In the genomic region with DNA sequence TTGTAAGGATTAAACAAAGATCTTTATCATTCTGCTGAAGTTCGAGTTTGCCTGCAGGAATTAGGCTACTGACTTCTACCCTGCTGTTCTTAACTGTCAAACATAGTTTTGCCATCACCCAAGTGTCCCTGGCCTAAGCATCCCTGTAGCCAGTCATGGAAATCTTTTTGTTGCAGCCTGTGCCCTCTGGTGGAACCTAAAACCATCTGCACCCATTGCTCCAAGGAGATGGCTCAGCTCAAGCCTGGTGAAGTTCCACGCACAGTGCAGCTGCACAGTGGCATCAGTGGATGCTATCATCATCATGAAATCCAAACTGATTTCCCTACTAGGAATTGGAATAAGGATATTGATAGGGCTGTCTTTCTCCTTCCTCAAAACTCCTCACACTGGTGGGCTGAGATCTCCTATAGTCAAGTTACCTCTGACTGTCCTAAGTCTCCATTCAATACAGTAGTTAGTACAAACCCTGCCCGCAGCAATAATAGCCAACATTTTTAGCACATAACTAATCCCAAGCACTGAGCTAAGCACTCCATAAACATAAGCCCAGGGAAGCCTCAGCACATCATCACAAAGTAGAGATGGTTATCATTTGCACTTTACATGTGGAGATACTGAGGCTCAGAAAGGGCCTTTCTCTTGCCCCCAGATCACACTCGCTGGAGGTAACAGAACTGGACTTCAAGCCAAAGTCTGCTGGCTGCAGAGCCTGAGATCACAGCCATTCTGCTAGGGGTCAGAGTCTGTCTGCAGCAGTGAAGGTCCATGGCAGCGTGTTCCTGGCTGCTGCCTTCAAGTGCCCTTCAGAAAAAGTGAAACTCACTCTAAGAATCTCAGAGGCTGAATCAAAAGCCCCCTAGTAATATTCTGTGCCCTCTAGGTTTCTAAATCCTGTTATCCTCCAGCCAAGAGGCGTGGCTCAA, we compare ENCODE assay signal across 10 cellular contexts.
A peak's percentile ranks its signal among the peaks of the same experiment; 100 is the strongest.
DNase-seq lines count a peak whose midpoint lies in the region; ATAC-seq, FAIRE-seq and TF ChIP-seq lines count a peak whose summit lies in the region.
"Had no signal": no experiment of that assay in that cellular context is flagged by ENCODE, and none has a peak within 500 bp of the region (broad histone marks: within the 10 kb centered on the region; RNA-seq: fewer than 3 reads in every experiment).

No MANE protein-coding gene starts in this region.

- FAIRE-seq in bronchial epithelial cell (lab: Jason Lieb, UNC), result peak; percentile 18

- no peaks in the 10 kb centered on the region for H3K27me3 ChIP-seq in bronchial epithelial cell (ENCODE audit: control insufficient read depth, insufficient read depth, low read length)
- H3K27me3 ChIP-seq in effector memory CD4-positive, alpha-beta T cell (replicated peaks; ENCODE audit: control insufficient read depth, insufficient read depth, low read length, poor library complexity, severe bottlenecking), result no peaks in the 10 kb centered on the region

- no peak overlapping the region for H3K4me3 ChIP-seq in bronchial epithelial cell (ENCODE audit: low read depth, low read length)
- no peak overlapping the region for H3K4me3 ChIP-seq in effector memory CD4-positive, alpha-beta T cell (ENCODE audit: insufficient read depth, low read depth, low read length, poor library complexity, severe bottlenecking)

- H3K27ac ChIP-seq in effector memory CD4-positive, alpha-beta T cell (ENCODE audit: insufficient read depth, low read length, poor library complexity, severe bottlenecking), result no peak overlapping the region
- H3K27ac ChIP-seq: parathyroid adenoma had no signal

- no peak for ATAC-seq in stimulated activated effector memory CD8-positive, alpha-beta T cell treated with anti-CD3 and anti-CD28 coated beads, Interleukin-12 subunit alpha, Interleukin-12 subunit beta, amount 100 ng/mL, for 72 hours

- in situ Hi-C loops in G401 (cut with HindIII; ENCODE audit: low sequenced_read_pairs), result no loop called here

- no peaks in the 10 kb centered on the region for H3K9me3 ChIP-seq in effector memory CD4-positive, alpha-beta T cell (ENCODE audit: control insufficient read depth, low read length)

- no peaks in the 10 kb centered on the region for H3K4me1 Mint-ChIP-seq in stimulated activated effector memory CD8-positive, alpha-beta T cell treated with anti-CD3 and anti-CD28 coated beads, Interleukin-12 subunit alpha, Interleukin-12 subunit beta, amount 100 ng/mL, for 72 hours

- peaks cover 5% of the 10 kb centered on the region for H3K9me3 Mint-ChIP-seq in stimulated activated effector memory CD8-positive, alpha-beta T cell treated with anti-CD3 and anti-CD28 coated beads, Interleukin-12 subunit alpha, Interleukin-12 subunit beta, amount 100 ng/mL, for 72 hours

- H3K36me3 ChIP-seq in bronchial epithelial cell (ENCODE audit: control insufficient read depth, insufficient read depth, low read length), result no peaks in the 10 kb centered on the region
- H3K36me3 ChIP-seq in effector memory CD4-positive, alpha-beta T cell (ENCODE audit: control insufficient read depth, insufficient read depth, low read length), result no peaks in the 10 kb centered on the region

- no peaks in the 10 kb centered on the region for H3K36me3 Mint-ChIP-seq in stimulated activated effector memory CD8-positive, alpha-beta T cell treated with anti-CD3 and anti-CD28 coated beads, Interleukin-12 subunit alpha, Interleukin-12 subunit beta, amount 100 ng/mL, for 72 hours

- DNase-seq in G401 (ENCODE audit: low spot score) (peak; percentile 3), NCI-H460 (ENCODE audit: extremely low read depth, low read depth) (peak; percentile 9), bronchial epithelial cell (ENCODE audit: low read depth) (peak; percentile 12), middle frontal gyrus (ENCODE audit: extremely low spot score, low spot score) (peak; percentile 60), LoVo (ENCODE audit: low spot score) (no peak)
- DNase-seq in effector memory CD4-positive, alpha-beta T cell, result no peak
- DNase-seq in stimulated activated effector memory CD8-positive, alpha-beta T cell treated with anti-CD3 and anti-CD28 coated beads, Interleukin-12 subunit alpha, Interleukin-12 subunit beta, amount 100 ng/mL, for 72 hours (ENCODE audit: low spot score in 2 of 2), result no peak
- DNase-seq in activated effector memory CD4-positive, alpha-beta T cell treated with anti-CD3 and anti-CD28 coated beads, Interleukin-2, amount 50 U/mL, for 16 hours, result no peak
- DNase-seq: T-helper 1 cell had no signal

- TF ChIP-seq CTCF in bronchial epithelial cell (IDR thresholded peaks at IDR 0.05; ENCODE audit: insufficient read depth, low read length, severe bottlenecking), result peak; percentile 22

- no peaks in the 10 kb centered on the region for H3K4me1 ChIP-seq in effector memory CD4-positive, alpha-beta T cell (ENCODE audit: control insufficient read depth, insufficient read depth, low read length, poor library complexity, severe bottlenecking)
- H3K4me1 ChIP-seq: parathyroid adenoma had no signal

- no peak overlapping the region for H3K4me3 Mint-ChIP-seq in stimulated activated effector memory CD8-positive, alpha-beta T cell treated with anti-CD3 and anti-CD28 coated beads, Interleukin-12 subunit alpha, Interleukin-12 subunit beta, amount 100 ng/mL, for 72 hours

- no peak overlapping the region for H3K27ac Mint-ChIP-seq in stimulated activated effector memory CD8-positive, alpha-beta T cell treated with anti-CD3 and anti-CD28 coated beads, Interleukin-12 subunit alpha, Interleukin-12 subunit beta, amount 100 ng/mL, for 72 hours

Comparison
In these comparisons a context has a peak if more than half of its experiments do, and no peak if none do; other contexts are left out.
1. DNase-seq: peak in G401 (single experiment), NCI-H460 (single experiment), bronchial epithelial cell (single experiment) and middle frontal gyrus (single experiment); none in effector memory CD4-positive, alpha-beta T cell (0 of 3), stimulated activated effector memory CD8-positive, alpha-beta T cell treated with anti-CD3 and anti-CD28 coated beads, Interleukin-12 subunit alpha, Interleukin-12 subunit beta, amount 100 ng/mL, for 72 hours (0 of 2), LoVo (single experiment) and activated effector memory CD4-positive, alpha-beta T cell treated with anti-CD3 and anti-CD28 coated beads, Interleukin-2, amount 50 U/mL, for 16 hours (single experiment).